8 cellular contexts compared by ENCODE assay signal in the genomic region with DNA sequence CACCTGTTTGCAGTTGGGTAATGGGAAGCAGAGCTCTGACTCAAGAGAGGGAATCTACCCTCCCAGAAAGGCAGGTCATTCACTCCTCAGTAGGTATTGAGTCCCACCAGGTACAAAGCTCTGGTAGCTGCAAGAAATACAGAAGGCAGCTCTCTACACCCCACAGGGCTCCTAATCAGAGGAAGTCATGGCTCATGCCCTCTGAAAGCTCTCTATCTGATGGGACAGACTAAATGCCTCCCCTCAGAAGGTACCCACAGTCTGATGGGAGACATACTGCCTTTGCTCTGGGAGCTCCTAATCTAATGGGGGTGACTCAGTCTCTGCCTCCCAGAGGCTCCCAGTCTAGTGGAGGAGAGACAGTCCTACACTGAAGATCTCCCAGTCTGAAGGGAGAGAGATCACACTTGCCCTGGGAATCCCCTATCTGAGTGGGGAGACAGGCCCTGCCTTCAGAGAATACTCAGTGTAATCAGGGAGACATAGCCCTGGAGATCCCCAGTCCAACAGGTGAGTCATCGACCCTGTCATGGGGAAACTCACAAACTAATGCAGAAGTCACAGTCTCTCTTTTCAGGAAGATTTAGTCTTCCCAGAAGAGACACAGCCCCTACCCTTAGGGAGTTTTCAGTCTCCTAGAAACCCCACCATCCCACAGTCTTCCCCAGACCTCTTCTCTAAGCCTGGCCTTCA. TPM values are rescaled to one million over a fixed set of nuclear protein-coding genes. Genes with fewer than 3 reads are reported as not detected.
DNase-seq lines count a peak whose midpoint lies in the region; ATAC-seq, FAIRE-seq and TF ChIP-seq lines count a peak whose summit lies in the region.

No MANE protein-coding gene starts in this region.

- no peaks in the 10 kb centered on the region for H3K36me3 ChIP-seq in heart right ventricle

- intact Hi-C loops in lower leg skin (cut with DNase I; ENCODE audit: low total_unique reads), result no loop called here
- intact Hi-C loops in heart right ventricle (cut with DNase I), result no loop called here

- no peak overlapping the region for H3K27ac ChIP-seq in heart right ventricle

- no peak for TF ChIP-seq POLR2A in lower leg skin (IDR thresholded peaks at IDR 0.05)

- H3K27me3 Mint-ChIP-seq in natural killer cell treated with Interleukin-12 subunit alpha and Interleukin-12 subunit beta and Interleukin-15 and Interleukin-18, amount 100 ng/mL, for 72 hours, result no peaks in the 10 kb centered on the region

- H3K4me1 Mint-ChIP-seq in natural killer cell treated with Interleukin-12 subunit alpha and Interleukin-12 subunit beta and Interleukin-15 and Interleukin-18, amount 100 ng/mL, for 72 hours (ENCODE audit: low read depth in 2 of 2), result peaks cover 0 to 13% of the 10 kb centered on the region in 2 donors

- TF ChIP-seq CTCF in lower leg skin (IDR thresholded peaks at IDR 0.05) (no peak), heart right ventricle (IDR thresholded peaks at IDR 0.05) (no peak)

- no peak overlapping the region for H3K27ac Mint-ChIP-seq in natural killer cell treated with Interleukin-12 subunit alpha and Interleukin-12 subunit beta and Interleukin-15 and Interleukin-18, amount 100 ng/mL, for 72 hours

- H3K9me3 Mint-ChIP-seq in natural killer cell treated with Interleukin-12 subunit alpha and Interleukin-12 subunit beta and Interleukin-15 and Interleukin-18, amount 100 ng/mL, for 72 hours, result no peaks in the 10 kb centered on the region

- peak; percentile 83 for FAIRE-seq in RCC 7860 (lab: Jason Lieb, UNC)

- DNase-seq in HCEC 1CT (peak; percentile 34), RCC 7860 (ENCODE audit: low spot score) (peak; percentile 91), lower leg skin (ENCODE audit: low spot score in 2 of 2) (no peak), heart right ventricle (no peak), islet precursor cell (no peak), LoVo (ENCODE audit: low spot score) (no peak)
- no peak for DNase-seq in natural killer cell treated with Interleukin-12 subunit alpha and Interleukin-12 subunit beta and Interleukin-15 and Interleukin-18, amount 100 ng/mL, for 72 hours (ENCODE audit: low spot score)

- no peak overlapping the region for H3K4me3 Mint-ChIP-seq in natural killer cell treated with Interleukin-12 subunit alpha and Interleukin-12 subunit beta and Interleukin-15 and Interleukin-18, amount 100 ng/mL, for 72 hours

- H3K4me1 ChIP-seq in heart right ventricle, result peaks cover 0 to 6% (median 0%) of the 10 kb centered on the region in 9 donors

- ATAC-seq in GM18517 (IDR thresholded peaks at IDR 0.05; ENCODE audit: unreplicated experiment) (peak; percentile 66), heart right ventricle (no peak)
- ATAC-seq in natural killer cell treated with Interleukin-12 subunit alpha and Interleukin-12 subunit beta and Interleukin-15 and Interleukin-18, amount 100 ng/mL, for 72 hours, result peak; percentile 60 to 87

- no peaks in the 10 kb centered on the region for H3K27me3 ChIP-seq in heart right ventricle

- H3K4me3 ChIP-seq in lower leg skin (ENCODE audit: low read depth, poor library complexity, severe bottlenecking) (no peak overlapping the region), heart right ventricle (no peak overlapping the region)

- 20 to 58% methylated on average over 1 of the region's 1 CpG for WGBS in lower leg skin, 2 donors
- 81 to 82% methylated on average over 1 of the region's 1 CpG for WGBS in heart right ventricle, 2 donors

- H3K9me3 ChIP-seq in heart right ventricle, result no peaks in the 10 kb centered on the region

- H3K36me3 Mint-ChIP-seq in natural killer cell treated with Interleukin-12 subunit alpha and Interleukin-12 subunit beta and Interleukin-15 and Interleukin-18, amount 100 ng/mL, for 72 hours, result no peaks in the 10 kb centered on the region

RNA-seq across cellular contexts. Expression of a gene that starts 23.7 kb away (rescaled TPM):
- total RNA-seq in natural killer cell treated with Interleukin-12 subunit alpha and Interleukin-12 subunit beta and Interleukin-15 and Interleukin-18, amount 100 ng/mL, for 72 hours, result not detected
- 1 to 10 TPM in 1 of 4 donors, not detected in 3; 1.8 TPM for total RNA-seq in lower leg skin
- total RNA-seq in heart right ventricle, result under 1 TPM in 3 of 10 donors, not detected in 7; 0.11 to 0.71 (median 0.21) TPM
- polyA plus RNA-seq in heart right ventricle, result not detected

RNA-seq across cellular contexts. Expression of a gene that starts 45.0 kb away (rescaled TPM):
- 1 to 10 TPM; 1.1 to 1.2 TPM for total RNA-seq in natural killer cell treated with Interleukin-12 subunit alpha and Interleukin-12 subunit beta and Interleukin-15 and Interleukin-18, amount 100 ng/mL, for 72 hours
- total RNA-seq in lower leg skin (100 to 1,000 TPM in 3 of 4 donors, 10 to 100 TPM in 1; 70.0 to 181 (median 123) TPM), heart right ventricle (1 to 10 TPM; 2.3 to 6.0 (median 3.8) TPM)
- polyA plus RNA-seq in heart right ventricle, result 1 to 10 TPM; 1.6 to 3.7 TPM

Comparison
In these comparisons a context has a peak if more than half of its experiments do, and no peak if none do; other contexts are left out.
1. ATAC-seq: peak in GM18517 (single experiment) and natural killer cell treated with Interleukin-12 subunit alpha and Interleukin-12 subunit beta and Interleukin-15 and Interleukin-18, amount 100 ng/mL, for 72 hours (2 of 2); none in heart right ventricle (0 of 8).
2. DNase-seq: peak in HCEC 1CT (single experiment) and RCC 7860 (single experiment); none in natural killer cell treated with Interleukin-12 subunit alpha and Interleukin-12 subunit beta and Interleukin-15 and Interleukin-18, amount 100 ng/mL, for 72 hours (single experiment), lower leg skin (0 of 2), heart right ventricle (0 of 2), islet precursor cell (single experiment) and LoVo (single experiment).
3. RNA of a gene that starts 45.0 kb away (total RNA-seq): 70.0 to 181 TPM in lower leg skin; 2.3 to 6.0 TPM in heart right ventricle and 1.1 to 1.2 TPM in natural killer cell treated with Interleukin-12 subunit alpha and Interleukin-12 subunit beta and Interleukin-15 and Interleukin-18, amount 100 ng/mL, for 72 hours; every median in the first group is over 10 times any median in the second.